ENCODE assay signal across 2 cellular contexts in genomic region chr9:33379666-33380389, GRCh38.
TF ChIP-seq lines count a peak whose summit lies in the region.

No MANE protein-coding gene starts in this region.

TF ChIP-seq in A549, 52 proteins besides CTCF, POLR2A, EP300 and RAD21:
- TF ChIP-seq KDM5A (IDR thresholded peaks at IDR 0.05), result no peak
- no peak for TF ChIP-seq PBX3 (IDR thresholded peaks at IDR 0.05)
- TF ChIP-seq CHD2 (IDR thresholded peaks at IDR 0.05; ENCODE audit: low read length, partially characterized antibody), result no peak
- no peak for TF ChIP-seq HEYL (CRISPR knock-in tag; IDR thresholded peaks at IDR 0.05)
- no peak for TF ChIP-seq SREBF2 (IDR thresholded peaks at IDR 0.05)
- no peak for TF ChIP-seq MYC (IDR thresholded peaks at IDR 0.05; ENCODE audit: borderline replicate concordance, low read length)
- no peak for TF ChIP-seq JUN (IDR thresholded peaks at IDR 0.05)
- TF ChIP-seq HMGXB4 (CRISPR knock-in tag; IDR thresholded peaks at IDR 0.05; ENCODE audit: borderline replicate concordance), result no peak
- no peak for TF ChIP-seq KDM1A (IDR thresholded peaks at IDR 0.05; ENCODE audit: low read depth)
- TF ChIP-seq ATOH8 (CRISPR knock-in tag; IDR thresholded peaks at IDR 0.05; ENCODE audit: low read depth), result no peak

TF ChIP-seq in H1, 55 proteins besides CTCF, POLR2A, EP300 and RAD21:
- no peak for TF ChIP-seq FOSL1 (IDR thresholded peaks at IDR 0.05; ENCODE audit: insufficient read depth, low read depth, low read length)
- TF ChIP-seq GTF2F1 (IDR thresholded peaks at IDR 0.05; ENCODE audit: borderline replicate concordance, low read depth, low read length), result no peak
- TF ChIP-seq SUZ12 (IDR thresholded peaks at IDR 0.05; ENCODE audit: low read length), result no peak
- no peak for TF ChIP-seq KDM5A (IDR thresholded peaks at IDR 0.05; ENCODE audit: low read length)
